Comparison of ENCODE assay signal across 1 cellular context in the genomic region with DNA sequence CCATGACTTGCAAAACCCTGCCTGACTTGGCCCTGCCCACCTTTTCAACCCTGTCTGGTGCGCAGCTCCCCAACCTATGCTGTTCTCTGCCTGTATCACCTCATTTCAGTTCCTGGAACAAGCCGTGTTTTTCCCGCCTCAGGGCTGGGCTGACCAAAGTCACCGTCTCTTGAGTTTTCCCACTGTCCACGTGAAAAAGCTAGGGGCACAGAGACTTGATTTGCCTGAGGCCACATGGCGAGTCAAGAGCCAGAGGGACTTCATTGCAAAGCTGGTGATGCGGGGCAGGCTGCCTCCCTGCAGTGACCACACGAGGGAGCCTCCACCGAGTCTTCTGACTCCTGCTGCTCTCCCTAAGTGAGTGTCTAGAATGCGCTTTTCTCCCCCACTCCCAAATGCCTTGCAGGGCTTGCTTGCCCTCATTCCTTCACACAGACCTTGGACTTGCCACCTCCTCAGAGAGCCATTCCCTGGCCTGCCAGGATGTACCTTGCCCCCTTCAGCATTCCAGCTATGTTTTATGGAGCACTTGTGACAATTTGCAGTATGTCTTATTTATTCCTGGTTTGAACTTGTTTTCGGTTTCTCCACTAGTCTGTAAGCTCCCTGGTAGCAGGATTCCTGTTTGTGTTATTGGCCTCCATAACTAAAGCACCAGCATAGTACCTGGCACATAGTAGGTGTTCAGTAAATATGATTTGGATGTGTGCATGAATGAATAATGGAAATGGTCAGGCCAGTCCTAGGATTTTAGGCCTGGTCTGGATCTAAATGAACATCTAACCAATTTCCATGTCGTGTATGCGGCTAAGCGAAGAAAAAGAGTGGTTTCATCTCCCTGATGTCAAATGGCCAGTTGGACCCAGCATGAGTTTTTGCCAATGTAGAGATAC.
A peak's percentile ranks its signal among the peaks of the same experiment; 100 is the strongest.
TF ChIP-seq lines count a peak whose summit lies in the region.

No MANE protein-coding gene starts in this region.

TF ChIP-seq in HepG2, 621 proteins besides CTCF, POLR2A, EP300 and RAD21 (continued from another document and continues in another):
- TF ChIP-seq, protein P1, sequence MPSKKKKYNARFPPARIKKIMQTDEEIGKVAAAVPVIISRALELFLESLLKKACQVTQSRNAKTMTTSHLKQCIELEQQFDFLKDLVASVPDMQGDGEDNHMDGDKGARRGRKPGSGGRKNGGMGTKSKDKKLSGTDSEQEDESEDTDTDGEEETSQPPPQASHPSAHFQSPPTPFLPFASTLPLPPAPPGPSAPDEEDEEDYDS (CRISPR knock-in tag; IDR thresholded peaks at IDR 0.05), result no peak; the same call in 1 of the 2 replicates
- TF ChIP-seq, protein P2, sequence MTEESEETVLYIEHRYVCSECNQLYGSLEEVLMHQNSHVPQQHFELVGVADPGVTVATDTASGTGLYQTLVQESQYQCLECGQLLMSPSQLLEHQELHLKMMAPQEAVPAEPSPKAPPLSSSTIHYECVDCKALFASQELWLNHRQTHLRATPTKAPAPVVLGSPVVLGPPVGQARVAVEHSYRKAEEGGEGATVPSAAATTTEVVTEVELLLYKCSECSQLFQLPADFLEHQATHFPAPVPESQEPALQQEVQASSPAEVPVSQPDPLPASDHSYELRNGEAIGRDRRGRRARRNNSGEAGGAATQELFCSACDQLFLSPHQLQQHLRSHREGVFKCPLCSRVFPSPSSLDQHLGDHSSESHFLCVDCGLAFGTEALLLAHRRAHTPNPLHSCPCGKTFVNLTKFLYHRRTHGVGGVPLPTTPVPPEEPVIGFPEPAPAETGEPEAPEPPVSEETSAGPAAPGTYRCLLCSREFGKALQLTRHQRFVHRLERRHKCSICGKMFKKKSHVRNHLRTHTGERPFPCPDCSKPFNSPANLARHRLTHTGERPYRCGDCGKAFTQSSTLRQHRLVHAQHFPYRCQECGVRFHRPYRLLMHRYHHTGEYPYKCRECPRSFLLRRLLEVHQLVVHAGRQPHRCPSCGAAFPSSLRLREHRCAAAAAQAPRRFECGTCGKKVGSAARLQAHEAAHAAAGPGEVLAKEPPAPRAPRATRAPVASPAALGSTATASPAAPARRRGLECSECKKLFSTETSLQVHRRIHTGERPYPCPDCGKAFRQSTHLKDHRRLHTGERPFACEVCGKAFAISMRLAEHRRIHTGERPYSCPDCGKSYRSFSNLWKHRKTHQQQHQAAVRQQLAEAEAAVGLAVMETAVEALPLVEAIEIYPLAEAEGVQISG (CRISPR knock-in tag; IDR thresholded peaks at IDR 0.05), result 0 out of 2 replicates have a peak, but pooled peaks have one; percentile 45
- TF ChIP-seq, protein P3, sequence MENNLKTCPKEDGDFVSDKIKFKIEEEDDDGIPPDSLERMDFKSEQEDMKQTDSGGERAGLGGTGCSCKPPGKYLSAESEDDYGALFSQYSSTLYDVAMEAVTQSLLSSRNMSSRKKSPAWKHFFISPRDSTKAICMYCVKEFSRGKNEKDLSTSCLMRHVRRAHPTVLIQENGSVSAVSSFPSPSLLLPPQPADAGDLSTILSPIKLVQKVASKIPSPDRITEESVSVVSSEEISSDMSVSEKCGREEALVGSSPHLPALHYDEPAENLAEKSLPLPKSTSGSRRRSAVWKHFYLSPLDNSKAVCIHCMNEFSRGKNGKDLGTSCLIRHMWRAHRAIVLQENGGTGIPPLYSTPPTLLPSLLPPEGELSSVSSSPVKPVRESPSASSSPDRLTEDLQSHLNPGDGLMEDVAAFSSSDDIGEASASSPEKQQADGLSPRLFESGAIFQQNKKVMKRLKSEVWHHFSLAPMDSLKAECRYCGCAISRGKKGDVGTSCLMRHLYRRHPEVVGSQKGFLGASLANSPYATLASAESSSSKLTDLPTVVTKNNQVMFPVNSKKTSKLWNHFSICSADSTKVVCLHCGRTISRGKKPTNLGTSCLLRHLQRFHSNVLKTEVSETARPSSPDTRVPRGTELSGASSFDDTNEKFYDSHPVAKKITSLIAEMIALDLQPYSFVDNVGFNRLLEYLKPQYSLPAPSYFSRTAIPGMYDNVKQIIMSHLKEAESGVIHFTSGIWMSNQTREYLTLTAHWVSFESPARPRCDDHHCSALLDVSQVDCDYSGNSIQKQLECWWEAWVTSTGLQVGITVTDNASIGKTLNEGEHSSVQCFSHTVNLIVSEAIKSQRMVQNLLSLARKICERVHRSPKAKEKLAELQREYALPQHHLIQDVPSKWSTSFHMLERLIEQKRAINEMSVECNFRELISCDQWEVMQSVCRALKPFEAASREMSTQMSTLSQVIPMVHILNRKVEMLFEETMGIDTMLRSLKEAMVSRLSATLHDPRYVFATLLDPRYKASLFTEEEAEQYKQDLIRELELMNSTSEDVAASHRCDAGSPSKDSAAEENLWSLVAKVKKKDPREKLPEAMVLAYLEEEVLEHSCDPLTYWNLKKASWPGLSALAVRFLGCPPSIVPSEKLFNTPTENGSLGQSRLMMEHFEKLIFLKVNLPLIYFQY (CRISPR knock-in tag; IDR thresholded peaks at IDR 0.05; ENCODE audit: borderline replicate concordance), result no peak; the same call in 1 of the 2 replicates
- TF ChIP-seq FOSL2 (CRISPR knock-in tag; IDR thresholded peaks at IDR 0.05), result peak; percentile 74
- no peak for TF ChIP-seq ZNF20 (CRISPR knock-in tag; IDR thresholded peaks at IDR 0.05)
- no peak for TF ChIP-seq ISX (CRISPR knock-in tag; conservative IDR thresholded peaks at IDR 0.05)
- TF ChIP-seq POLR2AphosphoS2 (IDR thresholded peaks at IDR 0.05; ENCODE audit: low read depth, low read length), result no peak
- TF ChIP-seq ZNF460 (CRISPR knock-in tag; IDR thresholded peaks at IDR 0.05; ENCODE audit: borderline replicate concordance), result no peak
- TF ChIP-seq, protein P4, sequence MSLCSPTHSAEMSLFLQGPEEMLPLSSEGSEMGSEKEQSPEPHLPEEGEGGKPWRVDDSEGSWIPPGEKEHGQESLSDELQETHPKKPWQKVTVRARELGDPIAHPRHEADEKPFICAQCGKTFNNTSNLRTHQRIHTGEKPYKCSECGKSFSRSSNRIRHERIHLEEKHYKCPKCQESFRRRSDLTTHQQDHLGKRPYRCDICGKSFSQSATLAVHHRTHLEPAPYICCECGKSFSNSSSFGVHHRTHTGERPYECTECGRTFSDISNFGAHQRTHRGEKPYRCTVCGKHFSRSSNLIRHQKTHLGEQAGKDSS (CRISPR knock-in tag; IDR thresholded peaks at IDR 0.05; ENCODE audit: borderline replicate concordance, low read depth), result peak; percentile 97; the same call in 1 of the 2 replicates
- TF ChIP-seq, protein P5, sequence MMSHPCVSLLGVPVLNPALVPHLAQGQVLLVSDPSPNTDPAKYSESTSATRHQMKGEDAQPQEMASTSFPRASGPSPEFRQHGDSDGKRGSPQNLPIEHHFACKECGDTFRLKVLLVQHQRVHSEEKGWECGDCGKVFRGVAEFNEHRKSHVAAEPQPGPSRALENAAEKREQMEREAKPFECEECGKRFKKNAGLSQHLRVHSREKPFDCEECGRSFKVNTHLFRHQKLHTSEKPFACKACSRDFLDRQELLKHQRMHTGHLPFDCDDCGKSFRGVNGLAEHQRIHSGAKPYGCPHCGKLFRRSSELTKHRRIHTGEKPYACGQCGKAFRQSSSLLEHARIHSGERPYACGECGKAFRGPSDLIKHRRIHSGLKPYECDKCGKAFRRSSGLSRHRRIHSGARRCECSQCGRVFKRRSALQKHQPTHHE (CRISPR knock-in tag; IDR thresholded peaks at IDR 0.05; ENCODE audit: borderline replicate concordance), result no peak; the same call in 1 of the 2 replicates
- TF ChIP-seq SNAI1 (CRISPR knock-in tag; IDR thresholded peaks at IDR 0.05; ENCODE audit: borderline replicate concordance), result no peak
- TF ChIP-seq, protein P6, sequence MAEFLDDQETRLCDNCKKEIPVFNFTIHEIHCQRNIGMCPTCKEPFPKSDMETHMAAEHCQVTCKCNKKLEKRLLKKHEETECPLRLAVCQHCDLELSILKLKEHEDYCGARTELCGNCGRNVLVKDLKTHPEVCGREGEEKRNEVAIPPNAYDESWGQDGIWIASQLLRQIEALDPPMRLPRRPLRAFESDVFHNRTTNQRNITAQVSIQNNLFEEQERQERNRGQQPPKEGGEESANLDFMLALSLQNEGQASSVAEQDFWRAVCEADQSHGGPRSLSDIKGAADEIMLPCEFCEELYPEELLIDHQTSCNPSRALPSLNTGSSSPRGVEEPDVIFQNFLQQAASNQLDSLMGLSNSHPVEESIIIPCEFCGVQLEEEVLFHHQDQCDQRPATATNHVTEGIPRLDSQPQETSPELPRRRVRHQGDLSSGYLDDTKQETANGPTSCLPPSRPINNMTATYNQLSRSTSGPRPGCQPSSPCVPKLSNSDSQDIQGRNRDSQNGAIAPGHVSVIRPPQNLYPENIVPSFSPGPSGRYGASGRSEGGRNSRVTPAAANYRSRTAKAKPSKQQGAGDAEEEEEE (CRISPR knock-in tag; IDR thresholded peaks at IDR 0.05; ENCODE audit: borderline replicate concordance), result no peak
- no peak for TF ChIP-seq ZBTB3 (CRISPR knock-in tag; IDR thresholded peaks at IDR 0.05; ENCODE audit: borderline replicate concordance, low read depth)
- no peak; the same call in 1 of the 2 replicates for TF ChIP-seq ZNF775 (CRISPR knock-in tag; IDR thresholded peaks at IDR 0.05; ENCODE audit: borderline replicate concordance)
- TF ChIP-seq ZNF367 (CRISPR knock-in tag; IDR thresholded peaks at IDR 0.05; ENCODE audit: borderline replicate concordance), result no peak
- TF ChIP-seq HDAC2 (CRISPR knock-in tag; IDR thresholded peaks at IDR 0.05), result peak; percentile 72
- TF ChIP-seq, protein P7, sequence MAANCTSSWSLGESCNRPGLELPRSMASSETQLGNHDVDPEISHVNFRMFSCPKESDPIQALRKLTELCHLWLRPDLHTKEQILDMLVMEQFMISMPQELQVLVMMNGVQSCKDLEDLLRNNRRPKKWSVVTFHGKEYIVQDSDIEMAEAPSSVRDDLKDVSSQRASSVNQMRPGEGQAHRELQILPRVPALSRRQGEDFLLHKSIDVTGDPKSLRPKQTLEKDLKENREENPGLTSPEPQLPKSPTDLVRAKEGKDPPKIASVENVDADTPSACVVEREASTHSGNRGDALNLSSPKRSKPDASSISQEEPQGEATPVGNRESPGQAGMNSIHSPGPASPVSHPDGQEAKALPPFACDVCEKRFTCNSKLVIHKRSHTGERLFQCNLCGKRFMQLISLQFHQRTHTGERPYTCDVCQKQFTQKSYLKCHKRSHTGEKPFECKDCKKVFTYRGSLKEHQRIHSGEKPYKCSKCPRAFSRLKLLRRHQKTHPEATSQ (CRISPR knock-in tag; IDR thresholded peaks at IDR 0.05; ENCODE audit: borderline replicate concordance), result peak; percentile 23; the same call in 1 of the 2 replicates
- TF ChIP-seq ZNF292 (CRISPR knock-in tag; IDR thresholded peaks at IDR 0.05; ENCODE audit: borderline replicate concordance, low read depth), result 0 out of 2 replicates have a peak, but pooled peaks have one; percentile 55
- TF ChIP-seq NFIB (CRISPR knock-in tag; IDR thresholded peaks at IDR 0.05; ENCODE audit: borderline replicate concordance), result 0 out of 2 replicates have a peak, but pooled peaks have one; percentile 81
- peak; percentile 50; the same call in 1 of the 2 replicates for TF ChIP-seq NR2F2 (IDR thresholded peaks at IDR 0.05; ENCODE audit: borderline replicate concordance, low read depth)
- TF ChIP-seq ZSCAN21 (CRISPR knock-in tag; IDR thresholded peaks at IDR 0.05; ENCODE audit: borderline replicate concordance), result peak; percentile 69; the same call in 1 of the 2 replicates
- no peak for TF ChIP-seq AGO2 (optimal IDR thresholded peaks at IDR 0.05; ENCODE audit: low read depth, low read length)
- TF ChIP-seq ZNF136 (CRISPR knock-in tag; IDR thresholded peaks at IDR 0.05; ENCODE audit: low read depth), result peak; percentile 70; the same call in 1 of the 2 replicates
- TF ChIP-seq NRL (CRISPR knock-in tag; IDR thresholded peaks at IDR 0.05; ENCODE audit: borderline replicate concordance), result peak; percentile 42; the same call in 1 of the 2 replicates
- TF ChIP-seq ELF1 (CRISPR knock-in tag; IDR thresholded peaks at IDR 0.05), result no peak
- TF ChIP-seq ZFP62 (CRISPR knock-in tag; IDR thresholded peaks at IDR 0.05), result no peak
- no peak for TF ChIP-seq ZNF781 (CRISPR knock-in tag; IDR thresholded peaks at IDR 0.05; ENCODE audit: borderline replicate concordance, not compliant biosample characterization)
- TF ChIP-seq JUND (CRISPR knock-in tag; IDR thresholded peaks at IDR 0.05), result no peak
- TF ChIP-seq, protein P8, sequence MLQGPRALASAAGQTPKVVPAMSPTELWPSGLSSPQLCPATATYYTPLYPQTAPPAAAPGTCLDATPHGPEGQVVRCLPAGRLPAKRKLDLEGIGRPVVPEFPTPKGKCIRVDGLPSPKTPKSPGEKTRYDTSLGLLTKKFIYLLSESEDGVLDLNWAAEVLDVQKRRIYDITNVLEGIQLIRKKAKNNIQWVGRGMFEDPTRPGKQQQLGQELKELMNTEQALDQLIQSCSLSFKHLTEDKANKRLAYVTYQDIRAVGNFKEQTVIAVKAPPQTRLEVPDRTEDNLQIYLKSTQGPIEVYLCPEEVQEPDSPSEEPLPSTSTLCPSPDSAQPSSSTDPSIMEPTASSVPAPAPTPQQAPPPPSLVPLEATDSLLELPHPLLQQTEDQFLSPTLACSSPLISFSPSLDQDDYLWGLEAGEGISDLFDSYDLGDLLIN (CRISPR knock-in tag; IDR thresholded peaks at IDR 0.05; ENCODE audit: borderline replicate concordance), result no peak
- no peak for TF ChIP-seq ZNF720 (CRISPR knock-in tag; IDR thresholded peaks at IDR 0.05)
- 0 out of 2 replicates have a peak, but pooled peaks have one; percentile 61 for TF ChIP-seq PAX8 (CRISPR knock-in tag; IDR thresholded peaks at IDR 0.05; ENCODE audit: borderline replicate concordance)
- no peak for TF ChIP-seq MYNN (CRISPR knock-in tag; IDR thresholded peaks at IDR 0.05; ENCODE audit: low read depth)
- no peak for TF ChIP-seq ZNF432 (CRISPR knock-in tag; IDR thresholded peaks at IDR 0.05; ENCODE audit: borderline replicate concordance)
- no peak for TF ChIP-seq MAFK (conservative IDR thresholded peaks at IDR 0.05 in 1 of 2, IDR thresholded peaks at IDR 0.05 in 1 of 2; ENCODE audit: low read length in 2 of 2)
- peak; percentile 91 for TF ChIP-seq ZNF350 (CRISPR knock-in tag; IDR thresholded peaks at IDR 0.05; ENCODE audit: borderline replicate concordance, low read depth)
- TF ChIP-seq ZNF713 (CRISPR knock-in tag; IDR thresholded peaks at IDR 0.05), result no peak
- TF ChIP-seq ZSCAN9 (CRISPR knock-in tag; IDR thresholded peaks at IDR 0.05; ENCODE audit: borderline replicate concordance), result peak; percentile 46; the same call in 1 of the 2 replicates
- TF ChIP-seq PITX1 (CRISPR knock-in tag; IDR thresholded peaks at IDR 0.05), result 0 out of 2 replicates have a peak, but pooled peaks have one; percentile 8
- peak; percentile 91; the same call in 1 of the 2 replicates for TF ChIP-seq SMAD1 (CRISPR knock-in tag; IDR thresholded peaks at IDR 0.05; ENCODE audit: borderline replicate concordance, low read depth)
- TF ChIP-seq, protein P9, sequence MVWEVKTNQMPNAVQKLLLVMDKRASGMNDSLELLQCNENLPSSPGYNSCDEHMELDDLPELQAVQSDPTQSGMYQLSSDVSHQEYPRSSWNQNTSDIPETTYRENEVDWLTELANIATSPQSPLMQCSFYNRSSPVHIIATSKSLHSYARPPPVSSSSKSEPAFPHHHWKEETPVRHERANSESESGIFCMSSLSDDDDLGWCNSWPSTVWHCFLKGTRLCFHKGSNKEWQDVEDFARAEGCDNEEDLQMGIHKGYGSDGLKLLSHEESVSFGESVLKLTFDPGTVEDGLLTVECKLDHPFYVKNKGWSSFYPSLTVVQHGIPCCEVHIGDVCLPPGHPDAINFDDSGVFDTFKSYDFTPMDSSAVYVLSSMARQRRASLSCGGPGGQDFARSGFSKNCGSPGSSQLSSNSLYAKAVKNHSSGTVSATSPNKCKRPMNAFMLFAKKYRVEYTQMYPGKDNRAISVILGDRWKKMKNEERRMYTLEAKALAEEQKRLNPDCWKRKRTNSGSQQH (CRISPR knock-in tag; IDR thresholded peaks at IDR 0.05; ENCODE audit: low read depth), result no peak
